ENCODE assay signal across 18 cellular contexts in the genomic region with DNA sequence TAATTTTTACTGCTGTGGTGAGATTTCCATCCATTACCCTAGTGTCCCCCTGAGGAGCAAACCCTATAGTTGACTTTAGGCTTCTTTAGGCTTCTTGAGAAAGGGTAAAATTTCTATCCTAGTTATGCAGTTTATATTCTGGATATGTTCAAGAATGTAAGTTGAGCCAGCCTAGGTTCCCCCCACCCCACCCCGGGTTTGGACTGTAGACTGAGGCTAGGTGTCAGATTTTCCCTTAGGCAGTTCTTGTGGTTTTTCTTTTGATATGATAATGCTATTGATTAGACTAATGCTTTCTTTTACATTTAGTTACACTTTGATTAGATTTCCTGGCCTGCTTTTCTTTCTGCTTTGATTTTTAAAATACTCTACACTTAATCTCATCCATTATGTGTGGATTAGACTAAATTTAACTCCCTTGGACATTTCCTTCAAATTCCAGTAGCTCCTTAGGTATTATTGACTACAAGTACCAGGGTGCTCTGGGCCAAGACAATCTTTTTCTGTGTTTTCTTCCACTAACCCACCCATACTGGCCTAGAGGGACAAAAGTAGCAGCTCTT. TPM values are rescaled to one million over a fixed set of nuclear protein-coding genes. Genes with fewer than 3 reads are reported as not detected.
DNase-seq lines count a peak whose midpoint lies in the region; ATAC-seq lines count a peak whose summit lies in the region.
"Had no signal": no experiment of that assay in that cellular context is flagged by ENCODE, and none has a peak within 500 bp of the region (broad histone marks: within the 10 kb centered on the region; RNA-seq: fewer than 3 reads in every experiment).

No MANE protein-coding gene starts in this region.

- peak overlapping the region; percentile 51 for H3K27ac Mint-ChIP-seq in activated CD4-positive, alpha-beta T cell treated with anti-CD3 and anti-CD28 coated beads for 36 hours
- peak overlapping the region in 1 of 2 donors; percentile 66 for H3K27ac Mint-ChIP-seq in stimulated activated naive CD8-positive, alpha-beta T cell treated with anti-CD3 and anti-CD28 coated beads, Interleukin-15, amount 100 ng/mL, for 72 hours
- peak overlapping the region; percentile 59 for H3K27ac Mint-ChIP-seq in activated naive CD8-positive, alpha-beta T cell
- peak overlapping the region; percentile 88 for H3K27ac Mint-ChIP-seq in stimulated activated naive CD8-positive, alpha-beta T cell treated with anti-CD3 and anti-CD28 coated beads, Interleukin-15, Interleukin-2, amounts not matched to agents 100 ng/mL and 50 ng/mL, for 24 hours

- H3K4me3 Mint-ChIP-seq in activated CD4-positive, alpha-beta T cell treated with anti-CD3 and anti-CD28 coated beads for 36 hours: no peak overlapping the region
- H3K4me3 Mint-ChIP-seq in stimulated activated naive CD8-positive, alpha-beta T cell treated with anti-CD3 and anti-CD28 coated beads, Interleukin-15, amount 100 ng/mL, for 72 hours: peak overlapping the region in 1 of 2 donors; percentile 16
- H3K4me3 Mint-ChIP-seq in activated naive CD8-positive, alpha-beta T cell: no peak overlapping the region
- peak overlapping the region; percentile 20 for H3K4me3 Mint-ChIP-seq in stimulated activated naive CD8-positive, alpha-beta T cell treated with anti-CD3 and anti-CD28 coated beads, Interleukin-15, Interleukin-2, amounts not matched to agents 100 ng/mL and 50 ng/mL, for 24 hours

- ATAC-seq in activated CD4-positive, alpha-beta T cell treated with anti-CD3 and anti-CD28 coated beads for 36 hours: no peak
- peak; percentile 62 for ATAC-seq in stimulated activated naive CD8-positive, alpha-beta T cell treated with anti-CD3 and anti-CD28 coated beads, Interleukin-15, Interleukin-2, amounts not matched to agents 100 U/mL and 50 U/mL, for 24 hours
- no peak for ATAC-seq in stimulated activated naive CD8-positive, alpha-beta T cell treated with anti-CD3 and anti-CD28 coated beads, Interleukin-15, amount 100 ng/mL, for 72 hours
- ATAC-seq: HepG2 had no signal

- POLR2A ChIA-PET in activated CD4-positive, alpha-beta T cell treated with anti-CD3 and anti-CD28 coated beads for 36 hours (lab: Charles Lee): no interaction called here

- intact Hi-C loops in activated CD4-positive, alpha-beta T cell treated with anti-CD3 and anti-CD28 coated beads for 36 hours (cut with DNase I, micrococcal nuclease): no loop called here

- CTCF ChIA-PET in activated CD4-positive, alpha-beta T cell treated with anti-CD3 and anti-CD28 coated beads for 36 hours (lab: Charles Lee): interaction anchor here (0.6 to 3.3 kb wide), 5 partner anchors 9 to 281 kb away, joined by 3 to 12 read pairs (median 5); no protein-coding TSS in a partner anchor

- no peaks in the 10 kb centered on the region for H3K27me3 Mint-ChIP-seq in activated CD4-positive, alpha-beta T cell treated with anti-CD3 and anti-CD28 coated beads for 36 hours
- no peaks in the 10 kb centered on the region for H3K27me3 Mint-ChIP-seq in stimulated activated naive CD8-positive, alpha-beta T cell treated with anti-CD3 and anti-CD28 coated beads, Interleukin-15, amount 100 ng/mL, for 72 hours
- no peaks in the 10 kb centered on the region for H3K27me3 Mint-ChIP-seq in activated naive CD8-positive, alpha-beta T cell
- H3K27me3 Mint-ChIP-seq in stimulated activated naive CD8-positive, alpha-beta T cell treated with anti-CD3 and anti-CD28 coated beads, Interleukin-15, Interleukin-2, amounts not matched to agents 100 ng/mL and 50 ng/mL, for 24 hours: no peaks in the 10 kb centered on the region

- H3K4me1 Mint-ChIP-seq in activated CD4-positive, alpha-beta T cell treated with anti-CD3 and anti-CD28 coated beads for 36 hours: peaks cover 41% of the 10 kb centered on the region
- H3K4me1 Mint-ChIP-seq in stimulated activated naive CD8-positive, alpha-beta T cell treated with anti-CD3 and anti-CD28 coated beads, Interleukin-15, amount 100 ng/mL, for 72 hours: peaks cover 40% of the 10 kb centered on the region
- peaks cover 35% of the 10 kb centered on the region for H3K4me1 Mint-ChIP-seq in activated naive CD8-positive, alpha-beta T cell (ENCODE audit: low read depth)
- H3K4me1 Mint-ChIP-seq in stimulated activated naive CD8-positive, alpha-beta T cell treated with anti-CD3 and anti-CD28 coated beads, Interleukin-15, Interleukin-2, amounts not matched to agents 100 ng/mL and 50 ng/mL, for 24 hours (ENCODE audit: low read depth): peaks cover 46% of the 10 kb centered on the region

- H3K9me3 Mint-ChIP-seq in activated CD4-positive, alpha-beta T cell treated with anti-CD3 and anti-CD28 coated beads for 36 hours (ENCODE audit: low read depth): no peaks in the 10 kb centered on the region
- H3K9me3 Mint-ChIP-seq in stimulated activated naive CD8-positive, alpha-beta T cell treated with anti-CD3 and anti-CD28 coated beads, Interleukin-15, amount 100 ng/mL, for 72 hours: no peaks in the 10 kb centered on the region
- H3K9me3 Mint-ChIP-seq in activated naive CD8-positive, alpha-beta T cell (ENCODE audit: low read depth): no peaks in the 10 kb centered on the region
- H3K9me3 Mint-ChIP-seq in stimulated activated naive CD8-positive, alpha-beta T cell treated with anti-CD3 and anti-CD28 coated beads, Interleukin-15, Interleukin-2, amounts not matched to agents 100 ng/mL and 50 ng/mL, for 24 hours: no peaks in the 10 kb centered on the region
- H3K9me3 Mint-ChIP-seq: CD8-positive, alpha-beta memory T cell had no signal

- H3K36me3 Mint-ChIP-seq in activated CD4-positive, alpha-beta T cell treated with anti-CD3 and anti-CD28 coated beads for 36 hours (ENCODE audit: low read depth): peaks cover 15% of the 10 kb centered on the region
- H3K36me3 Mint-ChIP-seq in activated naive CD8-positive, alpha-beta T cell: peaks cover 14% of the 10 kb centered on the region
- peaks cover 9% of the 10 kb centered on the region for H3K36me3 Mint-ChIP-seq in stimulated activated naive CD8-positive, alpha-beta T cell treated with anti-CD3 and anti-CD28 coated beads, Interleukin-15, Interleukin-2, amounts not matched to agents 100 ng/mL and 50 ng/mL, for 24 hours (ENCODE audit: low read depth)

- DNase-seq in activated CD4-positive, alpha-beta T cell treated with anti-CD3 and anti-CD28 coated beads for 36 hours: peak; percentile 20
- no peak for DNase-seq in activated CD4-positive, alpha-beta T cell treated with anti-CD3 and anti-CD28 coated beads, Interleukin-2, amount 50 U/mL, for 48 hours
- peak; percentile 18 for DNase-seq in stimulated activated naive CD8-positive, alpha-beta T cell treated with anti-CD3 and anti-CD28 coated beads, Interleukin-15, Interleukin-2, amounts not matched to agents 100 U/mL and 50 U/mL, for 24 hours
- no peak for DNase-seq in stimulated activated naive CD8-positive, alpha-beta T cell treated with anti-CD3 and anti-CD28 coated beads, Interleukin-15, amount 100 ng/mL, for 72 hours
- DNase-seq in DMS79 (lab: John Stamatoyannopoulos, UW): no peak
- no peak for DNase-seq in HuH-7.5 (ENCODE audit: low spot score)
- DNase-seq: 8988T; CD8-positive, alpha-beta memory T cell; DMS79 treated with DMSO at 0.1 percent for 48 hours; MG63; NCI-H1092; NCI-H146; NCI-H2081; NCI-H510A treated with DMSO at 0.1 percent for 48 hours; SHP77 treated with DMSO at 0.1 percent for 48 hours had no signal

RNA-seq across cellular contexts. Expression of gene NRF1, which starts 37.7 kb away (rescaled TPM):
- total RNA-seq in activated CD4-positive, alpha-beta T cell treated with anti-CD3 and anti-CD28 coated beads for 36 hours: 10 to 100 TPM; 20.5 to 28.9 TPM

Comparison
In these comparisons a context has a peak if more than half of its experiments do, and no peak if none do; other contexts are left out.
1. DNase-seq: peak in activated CD4-positive, alpha-beta T cell treated with anti-CD3 and anti-CD28 coated beads for 36 hours (single experiment) and stimulated activated naive CD8-positive, alpha-beta T cell treated with anti-CD3 and anti-CD28 coated beads, Interleukin-15, Interleukin-2, amounts not matched to agents 100 U/mL and 50 U/mL, for 24 hours (single experiment); none in activated CD4-positive, alpha-beta T cell treated with anti-CD3 and anti-CD28 coated beads, Interleukin-2, amount 50 U/mL, for 48 hours (0 of 2), stimulated activated naive CD8-positive, alpha-beta T cell treated with anti-CD3 and anti-CD28 coated beads, Interleukin-15, amount 100 ng/mL, for 72 hours (0 of 2), DMS79 (single experiment) and HuH-7.5 (single experiment).